19 cellular contexts compared by ENCODE assay signal in genomic region chr18:44798433-44799048, GRCh38.
DNase-seq lines count a peak whose midpoint lies in the region; ATAC-seq, FAIRE-seq and TF ChIP-seq lines count a peak whose summit lies in the region.
"Had no signal": no experiment of that assay in that cellular context is flagged by ENCODE, and none has a peak within 500 bp of the region (broad histone marks: within the 10 kb centered on the region; RNA-seq: fewer than 3 reads in every experiment).

No MANE protein-coding gene starts in this region.

- peaks cover 0 to 7% (median 0%) of the 10 kb centered on the region in 11 experiments; a peak in 4 of 22 replicates for H3K9me3 ChIP-seq in BLaER1 treated with 17β-estradiol and CSF1 and Interleukin-3, amounts not matched to agents 10 nM and 100 nM (replicated peaks in 1 of 11)
- H3K9me3 ChIP-seq: gastroesophageal sphincter, mucosa of descending colon, ovary had no signal

- H3K4me1 ChIP-seq in BLaER1 treated with 17β-estradiol and CSF1 and Interleukin-3, amounts not matched to agents 10 nM and 100 nM, result peaks cover 27 to 40% (median 34%) of the 10 kb centered on the region in 10 experiments

- TF ChIP-seq POLR2A in GM12892 (IDR thresholded peaks at IDR 0.05; ENCODE audit: low read depth, low read length), result no peak

- peaks cover 0 to 9% (median 0%) of the 10 kb centered on the region in 11 experiments; a peak in 3 of 22 replicates for H3K27me3 ChIP-seq in BLaER1 treated with 17β-estradiol and CSF1 and Interleukin-3, amounts not matched to agents 10 nM and 100 nM
- H3K27me3 ChIP-seq: gastroesophageal sphincter, ovary, spleen had no signal

- H3K4me3 Mint-ChIP-seq in activated naive CD8-positive, alpha-beta T cell treated with anti-CD3 and anti-CD28 coated beads for 36 hours, result no peak overlapping the region
- H3K4me3 Mint-ChIP-seq: activated T-cell treated with anti-CD3 and anti-CD28 coated beads, Interleukin-2, amount 50 U/mL, for 4 hours had no signal

- no peak overlapping the region for H3K4me3 ChIP-seq in BLaER1 treated with 17β-estradiol and CSF1 and Interleukin-3, amounts not matched to agents 10 nM and 100 nM
- H3K4me3 ChIP-seq: gastroesophageal sphincter, mucosa of descending colon, ovary, spleen had no signal

- peak overlapping the region; percentile 47 to 79 (median 69) for H3K4me2 ChIP-seq in BLaER1 treated with 17β-estradiol and CSF1 and Interleukin-3, amounts not matched to agents 10 nM and 100 nM

- peaks cover 38% of the 10 kb centered on the region for H3K4me1 Mint-ChIP-seq in activated naive CD8-positive, alpha-beta T cell treated with anti-CD3 and anti-CD28 coated beads for 36 hours

- H3K36me3 ChIP-seq in BLaER1 treated with 17β-estradiol and CSF1 and Interleukin-3, amounts not matched to agents 10 nM and 100 nM, result peaks cover 0 to 3% (median 0%) of the 10 kb centered on the region in 11 experiments; a peak in 1 of 22 replicates
- H3K36me3 ChIP-seq: ovary, spleen had no signal

- ATAC-seq in GM21717 (IDR thresholded peaks at IDR 0.05; ENCODE audit: unreplicated experiment) (no peak), GM21423 (IDR thresholded peaks at IDR 0.05; ENCODE audit: unreplicated experiment) (no peak)
- ATAC-seq: gastroesophageal sphincter, mucosa of descending colon had no signal

- no peaks in the 10 kb centered on the region; a peak in 1 of 22 replicates for H4K20me1 ChIP-seq in BLaER1 treated with 17β-estradiol and CSF1 and Interleukin-3, amounts not matched to agents 10 nM and 100 nM

- H3K36me3 Mint-ChIP-seq in activated naive CD8-positive, alpha-beta T cell treated with anti-CD3 and anti-CD28 coated beads for 36 hours, result peaks cover 11% of the 10 kb centered on the region

- H3K9me3 Mint-ChIP-seq in activated naive CD8-positive, alpha-beta T cell treated with anti-CD3 and anti-CD28 coated beads for 36 hours, result peaks cover 6% of the 10 kb centered on the region

- no peak overlapping the region for H3K9ac ChIP-seq in BLaER1 treated with 17β-estradiol and CSF1 and Interleukin-3, amounts not matched to agents 10 nM and 100 nM

- peak; percentile 90 for FAIRE-seq in GM12892 (lab: Jason Lieb, UNC)

- H3K27ac ChIP-seq in BLaER1 treated with 17β-estradiol and CSF1 and Interleukin-3, amounts not matched to agents 10 nM and 100 nM, result peak overlapping the region in 8 of 11 experiments; percentile 2 to 50 (median 14); a peak in 10 of 22 replicates
- H3K27ac ChIP-seq: gastroesophageal sphincter, HL-60, ovary had no signal

- H3K27me3 Mint-ChIP-seq in activated naive CD8-positive, alpha-beta T cell treated with anti-CD3 and anti-CD28 coated beads for 36 hours, result peaks cover 13% of the 10 kb centered on the region

- DNase-seq in GM12892 (ENCODE audit: insufficient read length) (no peak), mucosa of gallbladder (ENCODE audit: low spot score) (peak; percentile 73), inferior parietal cortex (ENCODE audit: extremely low spot score) (no peak)
- peak; percentile 8 for DNase-seq in activated naive CD8-positive, alpha-beta T cell treated with anti-CD3 and anti-CD28 coated beads for 36 hours
- DNase-seq in activated CD8-positive, alpha-beta memory T cell treated with anti-CD3 and anti-CD28 coated beads, Interleukin-2, amount 50 U/mL, for 4 hours, result no peak
- DNase-seq: activated T-cell treated with anti-CD3 and anti-CD28 coated beads, Interleukin-2, amount 50 U/mL, for 4 hours; anterior cingulate cortex; cortex of kidney; mucosa of descending colon; NCI-H1694 treated with DMSO at 0.1 percent for 48 hours; NCI-H446 treated with DMSO at 0.1 percent for 48 hours; ovary; spleen; substantia nigra had no signal

- peak overlapping the region; percentile 16 for H3K27ac Mint-ChIP-seq in activated naive CD8-positive, alpha-beta T cell treated with anti-CD3 and anti-CD28 coated beads for 36 hours

Comparison
In these comparisons a context has a peak if more than half of its experiments do, and no peak if none do; other contexts are left out.
1. DNase-seq: peak in activated naive CD8-positive, alpha-beta T cell treated with anti-CD3 and anti-CD28 coated beads for 36 hours (single experiment) and mucosa of gallbladder (single experiment); none in GM12892 (single experiment), activated CD8-positive, alpha-beta memory T cell treated with anti-CD3 and anti-CD28 coated beads, Interleukin-2, amount 50 U/mL, for 4 hours (single experiment) and inferior parietal cortex (single experiment).